In genomic region chr2:8515864-8516533, GRCh38 we compare ENCODE assay signal across 9 cellular contexts.
DNase-seq lines count a peak whose midpoint lies in the region; ATAC-seq and TF ChIP-seq lines count a peak whose summit lies in the region.
"Had no signal": no experiment of that assay in that cellular context is flagged by ENCODE, and none has a peak within 500 bp of the region (broad histone marks: within the 10 kb centered on the region; RNA-seq: fewer than 3 reads in every experiment).

No MANE protein-coding gene starts in this region.

- no peaks in the 10 kb centered on the region for H3K27me3 ChIP-seq in CD4-positive, alpha-beta memory T cell (ENCODE audit: insufficient read depth, low read length)
- H3K27me3 ChIP-seq in Peyer's patch (no peaks in the 10 kb centered on the region), osteoblast (ENCODE audit: insufficient read depth, low read length) (peaks cover 26% of the 10 kb centered on the region), GM23248 (replicated peaks; ENCODE audit: insufficient read depth) (peaks cover 10% of the 10 kb centered on the region; the same call in 1 of the 2 replicates)

- H3K36me3 Mint-ChIP-seq in CD4-positive, alpha-beta memory T cell = peaks cover 4 to 5% of the 10 kb centered on the region in 2 donors

- H2AFZ ChIP-seq in osteoblast (ENCODE audit: low read length) = no peak overlapping the region
- no peak overlapping the region for H2AFZ ChIP-seq in GM23248

- H3K4me2 ChIP-seq in osteoblast (ENCODE audit: insufficient read depth, low read length) = no peak overlapping the region
- H3K4me2 ChIP-seq in GM23248 (ENCODE audit: unreplicated experiment) = no peak overlapping the region

- WGBS in GM23248 (ENCODE audit: low coverage in 1 of 2, low lambda C conversion rate in 2 of 2, missing lambda C conversion rate in 2 of 2), 2 experiments = 93 to 97% methylated on average over 5 of the region's 5 CpGs

- H3K4me3 ChIP-seq in CD4-positive, alpha-beta memory T cell (ENCODE audit: low read length in 2 of 2) = no peak overlapping the region
- H3K4me3 ChIP-seq in Peyer's patch = no peak overlapping the region
- H3K4me3 ChIP-seq in osteoblast (ENCODE audit: insufficient read depth, low read length) = no peak overlapping the region
- no peak overlapping the region for H3K4me3 ChIP-seq in GM23248

- TF ChIP-seq CTCF in Peyer's patch (IDR thresholded peaks at IDR 0.05) = no peak
- TF ChIP-seq CTCF in osteoblast (IDR thresholded peaks at IDR 0.05; ENCODE audit: extremely low read depth, low read depth, low read length) = no peak

- no peaks in the 10 kb centered on the region for H3K9me3 ChIP-seq in CD4-positive, alpha-beta memory T cell (ENCODE audit: control insufficient read depth in 1 of 2, low read length in 2 of 2)
- H3K9me3 ChIP-seq in Peyer's patch = no peaks in the 10 kb centered on the region
- no peaks in the 10 kb centered on the region for H3K9me3 ChIP-seq in osteoblast (ENCODE audit: low read depth, low read length)
- no peaks in the 10 kb centered on the region for H3K9me3 ChIP-seq in GM23248 (ENCODE audit: low read depth)

- H3K27me3 Mint-ChIP-seq in CD4-positive, alpha-beta memory T cell = no peaks in the 10 kb centered on the region

- peak; percentile 37 for ATAC-seq in GM19035 (IDR thresholded peaks at IDR 0.05; ENCODE audit: unreplicated experiment)
- ATAC-seq in HG03175 (IDR thresholded peaks at IDR 0.05; ENCODE audit: unreplicated experiment) = peak; percentile 52
- ATAC-seq in HG03469 (IDR thresholded peaks at IDR 0.05; ENCODE audit: unreplicated experiment) = no peak

- intact Hi-C loops in CD4-positive, alpha-beta memory T cell (cut with micrococcal nuclease) = loop anchor here (1.0 kb wide), 1 partner anchor 28 kb away; no protein-coding TSS in a partner anchor

- peak overlapping the region; percentile 48 to 95 (median 85) for H3K27ac Mint-ChIP-seq in CD4-positive, alpha-beta memory T cell
- H3K27ac Mint-ChIP-seq: naive B cell had no signal

- peaks cover 53% of the 10 kb centered on the region for H3K4me1 ChIP-seq in CD4-positive, alpha-beta memory T cell (ENCODE audit: insufficient read depth, low read length)
- H3K4me1 ChIP-seq in Peyer's patch (peaks cover 0 to 19% (median 2%) of the 10 kb centered on the region in 4 donors), osteoblast (ENCODE audit: insufficient read depth, low read length) (peaks cover 10% of the 10 kb centered on the region), GM23248 (ENCODE audit: insufficient read depth) (peaks cover 10% of the 10 kb centered on the region)

- H3K4me3 Mint-ChIP-seq in CD4-positive, alpha-beta memory T cell = peak overlapping the region in 7 of 8 donors; percentile 22 to 87 (median 47)

- DNase-seq in CD4-positive, alpha-beta memory T cell = peak in 3 of 5 donors; percentile 3 to 13 (median 9)
- DNase-seq in Peyer's patch (no peak), osteoblast (ENCODE audit: insufficient read length, low spot score, missing footprints) (peak; percentile 66), GM23248 (no peak), DMS 273 treated with DMSO at 0.1 percent for 48 hours (lab: John Stamatoyannopoulos, UW) (no peak)

- no peak overlapping the region for H3K9ac ChIP-seq in GM23248

- POLR2A ChIA-PET in CD4-positive, alpha-beta memory T cell (lab: Charles Lee; ENCODE audit: partially characterized antibody) = interaction anchor here (0.7 to 2.8 kb wide), 7 partner anchors 28 to 168 kb away, joined by 3 to 14 read pairs (median 5); partner anchors contain the start of gene ID2

- H3K36me3 ChIP-seq in CD4-positive, alpha-beta memory T cell (ENCODE audit: insufficient read depth, low read length) = no peaks in the 10 kb centered on the region
- H3K36me3 ChIP-seq in Peyer's patch = no peaks in the 10 kb centered on the region
- no peaks in the 10 kb centered on the region for H3K36me3 ChIP-seq in osteoblast (ENCODE audit: insufficient read depth, low read length)
- no peaks in the 10 kb centered on the region for H3K36me3 ChIP-seq in GM23248 (ENCODE audit: low read depth)

- H4K20me1 ChIP-seq in osteoblast (ENCODE audit: insufficient read depth, low read length) (no peaks in the 10 kb centered on the region), GM23248 (ENCODE audit: insufficient read depth) (no peaks in the 10 kb centered on the region)

- peaks cover 4 to 17% (median 12%) of the 10 kb centered on the region in 8 donors for H3K9me3 Mint-ChIP-seq in CD4-positive, alpha-beta memory T cell

- peak overlapping the region; percentile 65 for H3K27ac ChIP-seq in CD4-positive, alpha-beta memory T cell (ENCODE audit: low read depth, low read length)
- peak overlapping the region; percentile 33 to 82 (median 66) for H3K27ac ChIP-seq in Peyer's patch
- no peak overlapping the region for H3K27ac ChIP-seq in osteoblast (ENCODE audit: low read depth, low read length)
- no peak overlapping the region for H3K27ac ChIP-seq in GM23248

- CTCF ChIA-PET in CD4-positive, alpha-beta memory T cell (lab: Charles Lee; ENCODE audit: partially characterized antibody) = interaction anchor here (0.6 to 1.9 kb wide), 3 partner anchors 10 to 45 kb away, joined by 3 to 6 read pairs (median 3); no protein-coding TSS in a partner anchor

- H3K79me2 ChIP-seq in osteoblast (ENCODE audit: insufficient read depth, low read length) (no peaks in the 10 kb centered on the region), GM23248 (ENCODE audit: insufficient read depth) (no peaks in the 10 kb centered on the region)

- in situ Hi-C loops in GM23248 (cut with MboI) = no loop called here

- peaks cover 26 to 73% (median 47%) of the 10 kb centered on the region in 4 donors for H3K4me1 Mint-ChIP-seq in CD4-positive, alpha-beta memory T cell

- no peaks in the 10 kb centered on the region for H3K9me2 ChIP-seq in GM23248 (ENCODE audit: insufficient read depth)

- no peak for TF ChIP-seq POLR2A in Peyer's patch (IDR thresholded peaks at IDR 0.05)

- H3F3A ChIP-seq in GM23248 (ENCODE audit: insufficient read depth) = peaks cover 10% of the 10 kb centered on the region; the same call in 1 of the 2 replicates

Comparison
In these comparisons a context has a peak if more than half of its experiments do, and no peak if none do; other contexts are left out.
1. DNase-seq: peak in CD4-positive, alpha-beta memory T cell (3 of 5) and osteoblast (single experiment); none in Peyer's patch (0 of 3), GM23248 (single experiment) and DMS 273 treated with DMSO at 0.1 percent for 48 hours (single experiment).
2. H3K27ac ChIP-seq: peak in CD4-positive, alpha-beta memory T cell (single experiment) and Peyer's patch (4 of 4); none in osteoblast (single experiment) and GM23248 (single experiment).